Comparison of ENCODE assay signal across 28 cellular contexts in genomic region chr9:119559056-119559455, GRCh38.
"Had no signal": no experiment of that assay in that cellular context is flagged by ENCODE, and none has a peak within 500 bp of the region (broad histone marks: within the 10 kb centered on the region; RNA-seq: fewer than 3 reads in every experiment).

No MANE protein-coding gene starts in this region.

- H3K9me3 Mint-ChIP-seq: activated B cell treated with CpG ODN at 0.5 μM for 24 hours; activated CD8-positive, alpha-beta T cell treated with anti-CD3 and anti-CD28 coated beads for 36 hours; activated naive CD4-positive, alpha-beta T cell treated with anti-CD3 and anti-CD28 coated beads, Interleukin-2, amount 50 U/mL, for 24 hours; activated naive CD8-positive, alpha-beta T cell treated with anti-CD3 and anti-CD28 coated beads, Interleukin-2, amount 50 U/mL, for 24 hours; activated T-cell treated with anti-CD3 and anti-CD28 coated beads, Interleukin-2, amount 50 U/mL, for 4 hours; activated T-helper 2 cell treated with anti-CD3 and anti-CD28 coated beads, Interferon-gamma antibody, Interleukin-2, Interleukin-4, amounts not matched to agents 10 μg/mL and 5 μg/mL and 100 μg/mL, durations not matched to agents 14 hours and 24 hours and 36 hours; T-helper 1 cell treated with Interleukin-12 subunit alpha and Interleukin-12 subunit beta and Interleukin-4 antibody, amounts not matched to agents 30 μg/mL and 1 μg/mL, for 36 hours had no signal

- H3K4me3 ChIP-seq: adrenal gland, body of pancreas had no signal

- H3K36me3 ChIP-seq: adrenal gland, WERI-Rb-1 had no signal

- H3K27ac Mint-ChIP-seq: activated B cell treated with CpG ODN at 0.5 μM for 24 hours; activated CD8-positive, alpha-beta T cell treated with anti-CD3 and anti-CD28 coated beads for 36 hours; activated naive CD4-positive, alpha-beta T cell treated with anti-CD3 and anti-CD28 coated beads for 36 hours; activated naive CD4-positive, alpha-beta T cell treated with anti-CD3 and anti-CD28 coated beads, Interleukin-2, amount 50 U/mL, for 24 hours; activated naive CD8-positive, alpha-beta T cell treated with anti-CD3 and anti-CD28 coated beads for 36 hours; activated naive CD8-positive, alpha-beta T cell treated with anti-CD3 and anti-CD28 coated beads, Interleukin-2, amount 50 U/mL, for 24 hours; activated T-helper 2 cell treated with anti-CD3 and anti-CD28 coated beads, Interferon-gamma antibody, Interleukin-2, Interleukin-4, amounts not matched to agents 10 μg/mL and 5 μg/mL and 100 μg/mL, durations not matched to agents 14 hours and 24 hours and 36 hours; T-cell; T-helper 1 cell treated with Interleukin-12 subunit alpha and Interleukin-12 subunit beta and Interleukin-4 antibody, amounts not matched to agents 30 μg/mL and 1 μg/mL, for 36 hours had no signal

- H3K9me3 ChIP-seq: adrenal gland, body of pancreas had no signal

- H3K27me3 ChIP-seq: adrenal gland had no signal

- H3K4me1 Mint-ChIP-seq: activated naive CD4-positive, alpha-beta T cell treated with anti-CD3 and anti-CD28 coated beads, Interleukin-2, amount 50 U/mL, for 24 hours; activated naive CD8-positive, alpha-beta T cell treated with anti-CD3 and anti-CD28 coated beads for 36 hours had no signal

- H3K27ac ChIP-seq: adrenal gland, body of pancreas, epithelial cell of prostate, WERI-Rb-1 had no signal

- ATAC-seq: activated CD4-positive, CD25-positive, alpha-beta regulatory T cell treated with anti-CD3 and anti-CD28 coated beads, Interleukin-2, amount 50 U/mL, for 24 hours; activated CD8-positive, alpha-beta T cell treated with anti-CD3 and anti-CD28 coated beads for 36 hours; activated naive CD8-positive, alpha-beta T cell treated with anti-CD3 and anti-CD28 coated beads, Interleukin-2, amount 50 U/mL, for 24 hours; activated T-cell treated with anti-CD3 and anti-CD28 coated beads, Interleukin-2, amount 50 U/mL, for 4 hours; body of pancreas; T-cell had no signal

- DNase-seq: activated B cell treated with CpG ODN at 0.5 μM for 24 hours; activated CD4-positive, alpha-beta T cell treated with anti-CD3 and anti-CD28 coated beads for 48 hours; activated CD4-positive, alpha-beta T cell treated with anti-CD3 and anti-CD28 coated beads, Interleukin-2, amount 50 U/mL, for 1 hour; activated CD4-positive, alpha-beta T cell treated with anti-CD3 and anti-CD28 coated beads, Interleukin-2, amount 50 U/mL, for 48 hours; activated CD8-positive, alpha-beta memory T cell treated with anti-CD3 and anti-CD28 coated beads for 24 hours; activated CD8-positive, alpha-beta T cell treated with anti-CD3 and anti-CD28 coated beads for 36 hours; activated effector memory CD4-positive, alpha-beta T cell treated with anti-CD3 and anti-CD28 coated beads, Interleukin-2, amount 50 U/mL, for 16 hours; activated naive CD4-positive, alpha-beta T cell treated with anti-CD3 and anti-CD28 coated beads for 36 hours; activated naive CD8-positive, alpha-beta T cell treated with anti-CD3 and anti-CD28 coated beads for 36 hours; activated naive CD8-positive, alpha-beta T cell treated with anti-CD3 and anti-CD28 coated beads, Interleukin-2, amount 50 U/mL, for 24 hours; activated T-cell treated with anti-CD3 and anti-CD28 coated beads, Interleukin-2, amount 50 U/mL, for 4 hours; adrenal gland; amygdala; aorta; body of pancreas; caudate nucleus; cortex of kidney; effector CD8-positive, alpha-beta T cell; foreskin fibroblast; SW 1271; T-cell; T-helper 9 cell; WERI-Rb-1 had no signal

- H3K4me3 Mint-ChIP-seq: activated B cell treated with CpG ODN at 0.5 μM for 24 hours; activated CD8-positive, alpha-beta T cell treated with anti-CD3 and anti-CD28 coated beads for 36 hours; activated naive CD4-positive, alpha-beta T cell treated with anti-CD3 and anti-CD28 coated beads for 36 hours; activated naive CD4-positive, alpha-beta T cell treated with anti-CD3 and anti-CD28 coated beads, Interleukin-2, amount 50 U/mL, for 24 hours; activated naive CD8-positive, alpha-beta T cell treated with anti-CD3 and anti-CD28 coated beads for 36 hours; activated naive CD8-positive, alpha-beta T cell treated with anti-CD3 and anti-CD28 coated beads, Interleukin-2, amount 50 U/mL, for 24 hours; activated T-cell treated with anti-CD3 and anti-CD28 coated beads, Interleukin-2, amount 50 U/mL, for 4 hours; T-cell; T-helper 1 cell treated with Interleukin-12 subunit alpha and Interleukin-12 subunit beta and Interleukin-4 antibody, amounts not matched to agents 30 μg/mL and 1 μg/mL, for 36 hours had no signal

- H3K36me3 Mint-ChIP-seq: activated naive CD8-positive, alpha-beta T cell treated with anti-CD3 and anti-CD28 coated beads for 36 hours; T-cell had no signal
